Comparison of ENCODE assay signal across 26 cellular contexts in genomic region chr1:231564373-231564772, GRCh38.
"Had no signal": no experiment of that assay in that cellular context is flagged by ENCODE, and none has a peak within 500 bp of the region (broad histone marks: within the 10 kb centered on the region; RNA-seq: fewer than 3 reads in every experiment).

No MANE protein-coding gene starts in this region.

- FAIRE-seq: endometrium, islet of Langerhans, keratinocyte had no signal

- H3K4me1 ChIP-seq: colonic mucosa, esophagus squamous epithelium, gastrocnemius medialis, heart right ventricle, left lung, lower lobe of right lung had no signal

- DNase-seq: colonic mucosa; cortex of kidney; effector CD8-positive, alpha-beta T cell; effector memory CD8-positive, alpha-beta T cell; endodermal cell; erythroblast; esophagus squamous epithelium; foreskin fibroblast; foreskin melanocyte; gastrocnemius medialis; glutamatergic neuron; head of caudate nucleus; heart right ventricle; hippocampal formation; left cardiac atrium; left lung; left ventricle myocardium superior; lower lobe of right lung; mesenchymal stem cell; mucosa of descending colon; naive thymus-derived CD4-positive, alpha-beta T cell had no signal

- H3K36me3 ChIP-seq: colonic mucosa had no signal

- H3K27me3 ChIP-seq: colonic mucosa, esophagus squamous epithelium, gastrocnemius medialis, heart right ventricle, left lung had no signal

- H3K27ac ChIP-seq: colonic mucosa, epithelial cell of prostate, esophagus squamous epithelium, gastrocnemius medialis, heart right ventricle, left lung, lower lobe of right lung had no signal

- H3K4me3 ChIP-seq: colonic mucosa, esophagus squamous epithelium, gastrocnemius medialis, heart right ventricle, left lung, lower lobe of right lung, mucosa of descending colon had no signal

- ATAC-seq: effector memory CD8-positive, alpha-beta T cell; esophagus mucosa; gastrocnemius medialis; heart right ventricle; left cardiac atrium; left lung; left ventricle myocardium superior; lower lobe of right lung; mucosa of descending colon; naive thymus-derived CD4-positive, alpha-beta T cell had no signal

- H3K9me3 ChIP-seq: colonic mucosa, esophagus squamous epithelium, gastrocnemius medialis, heart right ventricle, left lung, lower lobe of right lung, mucosa of descending colon had no signal
